ENCODE assay signal across 16 cellular contexts in genomic region chr10:103355906-103356599, GRCh38. TPM values are rescaled to one million over a fixed set of nuclear protein-coding genes. Genes with fewer than 3 reads are reported as not detected.
DNase-seq lines count a peak whose midpoint lies in the region; ATAC-seq and TF ChIP-seq lines count a peak whose summit lies in the region.
"Had no signal": no experiment of that assay in that cellular context is flagged by ENCODE, and none has a peak within 500 bp of the region (broad histone marks: within the 10 kb centered on the region; RNA-seq: fewer than 3 reads in every experiment).

No MANE protein-coding gene starts in this region.

- no peak overlapping the region for H3K4me3 ChIP-seq in HEK293 (ENCODE audit: low read depth, low read length)
- H3K4me3 ChIP-seq in RWPE2 (ENCODE audit: severe bottlenecking): no peak overlapping the region
- H3K4me3 ChIP-seq in spleen: no peak overlapping the region
- H3K4me3 ChIP-seq: GM23248 had no signal

- WGBS in spleen, 5 donors: 75 to 89% (median 84%) methylated on average over 5 of the region's 5 CpGs

- H3K27me3 ChIP-seq in RWPE2 (ENCODE audit: insufficient read depth, poor library complexity, severe bottlenecking) (no peaks in the 10 kb centered on the region), foreskin keratinocyte (no peaks in the 10 kb centered on the region), spleen (replicated peaks in 1 of 7) (no peaks in the 10 kb centered on the region)

- DNase-seq in RWPE2 (ENCODE audit: low spot score): no peak
- no peak for DNase-seq in foreskin keratinocyte
- peak; percentile 12 for DNase-seq in spleen
- no peak for DNase-seq in HT-29 (ENCODE audit: low spot score)
- no peak for DNase-seq in left colon
- DNase-seq: C1 segment of cervical spinal cord; Calu3; CD4-positive, alpha-beta memory T cell; COR-L47; DMS79 treated with DMSO at 0.1 percent for 48 hours; GF-D8; GM23248; H7; HCEC 1CT had no signal

- H3K27ac ChIP-seq in HEK293 (ENCODE audit: extremely low read depth, low read depth, low read length) (no peak overlapping the region), RWPE2 (ENCODE audit: poor library complexity, severe bottlenecking) (no peak overlapping the region), foreskin keratinocyte (no peak overlapping the region), spleen (no peak overlapping the region)
- H3K27ac ChIP-seq: GM23248 had no signal

- POLR2A ChIA-PET in HEK293 (lab: Yijun Ruan, JAX): interaction anchor here (1.0 kb wide), 1 partner anchor 13 kb away, joined by 6 read pairs; no protein-coding TSS in a partner anchor

- CTCF ChIA-PET in HEK293 (lab: Yijun Ruan, JAX): interaction anchor here (0.6 kb wide), 1 partner anchor 22 kb away, joined by 5 read pairs; no protein-coding TSS in a partner anchor

- no peak for TF ChIP-seq CTCF in HEK293 (tag by site-specific recombination; IDR thresholded peaks at IDR 0.05)
- TF ChIP-seq CTCF in RWPE2 (IDR thresholded peaks at IDR 0.05; ENCODE audit: poor library complexity, severe bottlenecking): no peak
- no peak for TF ChIP-seq CTCF in foreskin keratinocyte (conservative IDR thresholded peaks at IDR 0.05)
- no peak for TF ChIP-seq CTCF in spleen (IDR thresholded peaks at IDR 0.05 in 8 of 11, conservative IDR thresholded peaks at IDR 0.05 in 3 of 11)

- no peak for TF ChIP-seq POLR2A in spleen (IDR thresholded peaks at IDR 0.05)

- intact Hi-C loops in spleen (cut with DNase I; ENCODE audit: low total_unique reads): no loop called here
- intact Hi-C loops in left colon (cut with DNase I, micrococcal nuclease): no loop called here

- H3K4me1 ChIP-seq in HEK293 (ENCODE audit: control insufficient read depth, insufficient read depth, low read length) (no peaks in the 10 kb centered on the region), RWPE2 (ENCODE audit: insufficient read depth, poor library complexity, severe bottlenecking) (peaks cover 8% of the 10 kb centered on the region), foreskin keratinocyte (peaks cover 3% of the 10 kb centered on the region), spleen (peaks cover 5 to 8% (median 7%) of the 10 kb centered on the region in 6 donors)

- 0 out of 3 replicates have a peak, but pooled peaks have one; percentile 6 for ATAC-seq in RWPE2 (ENCODE audit: low read depth)
- ATAC-seq in foreskin keratinocyte: peak; percentile 11
- no peak for ATAC-seq in HG03354 (IDR thresholded peaks at IDR 0.05; ENCODE audit: poor library complexity, severe bottlenecking, unreplicated experiment)
- ATAC-seq in left colon: no peak

- H3K36me3 ChIP-seq in HEK293 (ENCODE audit: control insufficient read depth in 2 of 2, insufficient read depth in 1 of 2, low read length in 2 of 2) (no peaks in the 10 kb centered on the region), RWPE2 (ENCODE audit: low read depth) (no peaks in the 10 kb centered on the region), spleen (no peaks in the 10 kb centered on the region)

- no peaks in the 10 kb centered on the region for H3K9me3 ChIP-seq in HEK293 (ENCODE audit: control insufficient read depth, insufficient read depth, low read depth, low read length)
- no peaks in the 10 kb centered on the region for H3K9me3 ChIP-seq in RWPE2 (ENCODE audit: severe bottlenecking)
- no peaks in the 10 kb centered on the region for H3K9me3 ChIP-seq in spleen

TF ChIP-seq in HEK293, 187 proteins besides CTCF, POLR2A, EP300 and RAD21:
- TF ChIP-seq ZNF121 (tag by site-specific recombination; IDR thresholded peaks at IDR 0.05): 0 out of 2 replicates have a peak, but pooled peaks have one; percentile 44
- no peak for TF ChIP-seq SP7 (tag by site-specific recombination; IDR thresholded peaks at IDR 0.05)

RNA-seq across cellular contexts. Expression of gene PCGF6, which starts 5.1 kb away (rescaled TPM):
- total RNA-seq in foreskin keratinocyte (14.1 and 14.2 TPM in 2 replicates), spleen (10 to 100 TPM in 3 of 7 donors, 1 to 10 TPM in 4; 7.1 to 11.3 (median 9.2) TPM), left colon (1 to 10 TPM; 6.5 to 6.7 TPM)
- polyA plus RNA-seq in foreskin keratinocyte (8.2 and 9.8 TPM in 2 replicates), spleen (1 to 10 TPM; 6.0 to 7.2 (median 6.8) TPM)
- total RNA-seq in HT-29 (2014; rRNA removed; shearing (Covaris generic)): 3.2 and 4.9 TPM in 2 replicates

RNA-seq across cellular contexts. Expression of gene TAF5, which starts 11.7 kb away (rescaled TPM):
- 7.6 and 9.5 TPM in 2 replicates for total RNA-seq in foreskin keratinocyte
- polyA plus RNA-seq in foreskin keratinocyte: 3.0 and 4.4 TPM in 2 replicates
- total RNA-seq in spleen: 1 to 10 TPM; 4.0 to 7.7 (median 4.7) TPM
- polyA plus RNA-seq in spleen: 1 to 10 TPM; 2.3 to 2.9 (median 2.5) TPM
- total RNA-seq in HT-29 (2014; rRNA removed; shearing (Covaris generic)): 5.5 and 7.7 TPM in 2 replicates
- total RNA-seq in left colon: 1 to 10 TPM; 4.3 to 4.5 TPM

RNA-seq across cellular contexts. Expression of gene ATP5MK, which starts 40.2 kb away (rescaled TPM):
- total RNA-seq in foreskin keratinocyte: 421 and 463 TPM in 2 replicates
- 606 and 654 TPM in 2 replicates for polyA plus RNA-seq in foreskin keratinocyte
- 100 to 1,000 TPM; 111 to 244 (median 137) TPM for total RNA-seq in spleen
- polyA plus RNA-seq in spleen: 100 to 1,000 TPM; 423 to 528 (median 519) TPM
- 71.5 and 82.4 TPM in 2 replicates for total RNA-seq in HT-29 (2014; rRNA removed; shearing (Covaris generic))
- 100 to 1,000 TPM; 480 to 668 TPM for total RNA-seq in left colon

RNA-seq across cellular contexts. Expression of gene PDCD11, which starts 40.4 kb away (rescaled TPM):
- 47.9 and 53.1 TPM in 2 replicates for total RNA-seq in foreskin keratinocyte
- polyA plus RNA-seq in foreskin keratinocyte: 26.9 and 27.9 TPM in 2 replicates
- total RNA-seq in spleen: 10 to 100 TPM; 21.1 to 41.9 (median 25.2) TPM
- 10 to 100 TPM; 13.9 to 21.2 (median 20.4) TPM for polyA plus RNA-seq in spleen
- total RNA-seq in HT-29 (2014; rRNA removed; shearing (Covaris generic)): 34.0 and 40.6 TPM in 2 replicates
- total RNA-seq in left colon: 10 to 100 TPM; 17.9 to 26.3 TPM

Comparison
In these comparisons a context has a peak if more than half of its experiments do, and no peak if none do; other contexts are left out.
1. ATAC-seq: peak in RWPE2 (single experiment) and foreskin keratinocyte (single experiment); none in HG03354 (single experiment) and left colon (single experiment).